In the genomic region with DNA sequence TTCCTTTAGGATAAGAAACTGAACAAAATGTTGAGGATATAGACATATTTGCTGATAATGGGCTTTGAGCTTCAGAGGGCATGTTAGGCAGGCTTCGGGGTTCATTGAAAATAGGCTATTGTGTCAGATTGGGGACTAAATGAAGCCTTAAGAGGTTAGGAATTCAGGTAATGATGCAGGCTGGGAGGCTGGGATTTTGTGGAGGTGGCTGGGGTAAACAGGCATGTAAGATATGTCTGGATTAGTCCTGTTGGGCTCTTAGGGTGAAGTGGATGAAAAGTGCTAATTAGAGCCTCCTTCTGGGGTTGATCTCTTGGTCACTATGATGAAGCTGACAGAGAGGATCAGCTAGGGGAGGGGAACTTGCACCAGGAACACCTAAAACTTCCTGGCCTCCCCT, we compare ENCODE assay signal across 1 cellular context.
TF ChIP-seq lines count a peak whose summit lies in the region.

No MANE protein-coding gene starts in this region.

TF ChIP-seq in IMR-90, 13 proteins besides CTCF, POLR2A, EP300 and RAD21 (continued from another document):
- no peak for TF ChIP-seq RCOR1 (IDR thresholded peaks at IDR 0.05; ENCODE audit: insufficient replicate concordance, low read length)
- no peak for TF ChIP-seq MAZ (IDR thresholded peaks at IDR 0.05; ENCODE audit: borderline replicate concordance, low read depth, low read length)
- no peak for TF ChIP-seq USF2 (IDR thresholded peaks at IDR 0.05; ENCODE audit: low read depth, low read length)
- TF ChIP-seq RFX5 (IDR thresholded peaks at IDR 0.05; ENCODE audit: low read depth, low read length), result no peak
- no peak for TF ChIP-seq CEBPB (IDR thresholded peaks at IDR 0.05; ENCODE audit: low read depth, low read length)
- no peak for TF ChIP-seq MXI1 (IDR thresholded peaks at IDR 0.05; ENCODE audit: borderline replicate concordance, low read depth, low read length)
- TF ChIP-seq CHD1 (IDR thresholded peaks at IDR 0.05; ENCODE audit: low read depth, low read length), result no peak
- no peak for TF ChIP-seq MAFK (IDR thresholded peaks at IDR 0.05; ENCODE audit: low read depth, low read length)
- no peak for TF ChIP-seq NFE2L2 (IDR thresholded peaks at IDR 0.05; ENCODE audit: low read depth, low read length)
- no peak for TF ChIP-seq FOS (IDR thresholded peaks at IDR 0.05; ENCODE audit: low read depth, low read length)
- TF ChIP-seq, protein P1, sequence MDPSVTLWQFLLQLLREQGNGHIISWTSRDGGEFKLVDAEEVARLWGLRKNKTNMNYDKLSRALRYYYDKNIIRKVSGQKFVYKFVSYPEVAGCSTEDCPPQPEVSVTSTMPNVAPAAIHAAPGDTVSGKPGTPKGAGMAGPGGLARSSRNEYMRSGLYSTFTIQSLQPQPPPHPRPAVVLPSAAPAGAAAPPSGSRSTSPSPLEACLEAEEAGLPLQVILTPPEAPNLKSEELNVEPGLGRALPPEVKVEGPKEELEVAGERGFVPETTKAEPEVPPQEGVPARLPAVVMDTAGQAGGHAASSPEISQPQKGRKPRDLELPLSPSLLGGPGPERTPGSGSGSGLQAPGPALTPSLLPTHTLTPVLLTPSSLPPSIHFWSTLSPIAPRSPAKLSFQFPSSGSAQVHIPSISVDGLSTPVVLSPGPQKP (IDR thresholded peaks at IDR 0.05; ENCODE audit: borderline replicate concordance, low read depth, low read length), result no peak
- no peak for TF ChIP-seq SMC3 (IDR thresholded peaks at IDR 0.05; ENCODE audit: low read depth, low read length)
TF ChIP-seq in IMR-90: peak in this region for 0.
